ENCODE assay signal across 8 cellular contexts in genomic region chr7:36291387-36292316, GRCh38.
A peak's percentile ranks its signal among the peaks of the same experiment; 100 is the strongest.
DNase-seq lines count a peak whose midpoint lies in the region; ATAC-seq and TF ChIP-seq lines count a peak whose summit lies in the region.

No MANE protein-coding gene starts in this region.

- peak; percentile 96 to 98 (median 97) for TF ChIP-seq CTCF in uterus (IDR thresholded peaks at IDR 0.05)

- H3K27me3 ChIP-seq in uterus, result no peaks in the 10 kb centered on the region

- DNase-seq in Ammon's horn (ENCODE audit: low spot score) (peak; percentile 94), NCI-H1092 treated with DMSO at 0.1 percent for 48 hours (lab: John Stamatoyannopoulos, UW) (peak; percentile 82), SW480 (ENCODE audit: low spot score) (peak; percentile 95), amniotic epithelial cell (ENCODE audit: low read depth) (peak; percentile 78), left cardiac atrium (peak; percentile 89), putamen (ENCODE audit: low spot score) (peak; percentile 82), uterus (peak; percentile 85 to 88)

- intact Hi-C loops in left cardiac atrium (cut with DNase I) (loop anchor here (1.0 kb wide), 2 partner anchors 305 to 306 kb away; no protein-coding TSS in a partner anchor), uterus (cut with DNase I; ENCODE audit: low total_unique reads) (loop anchor here (2.0 kb wide), 1 partner anchor 307 kb away; no protein-coding TSS in a partner anchor)

- H3K27ac ChIP-seq in uterus, result peak overlapping the region; percentile 85 to 88

- no peaks in the 10 kb centered on the region for H3K36me3 ChIP-seq in uterus

- peak overlapping the region; percentile 21 to 32 for H3K4me3 ChIP-seq in uterus

- H3K4me1 ChIP-seq in uterus, result no peaks in the 10 kb centered on the region

- H3K9me3 ChIP-seq in uterus, result no peaks in the 10 kb centered on the region

- ATAC-seq in GM19467 (IDR thresholded peaks at IDR 0.05; ENCODE audit: unreplicated experiment) (peak; percentile 48), left cardiac atrium (peak; percentile 95 to 96)

- TF ChIP-seq POLR2A in uterus (IDR thresholded peaks at IDR 0.05), result peak in 1 of 2 donors; percentile 27

Comparison
In these comparisons a context has a peak if more than half of its experiments do, and no peak if none do; other contexts are left out.
1. Peak in every context shown above with its lines: DNase-seq, ATAC-seq, H3K4me3 ChIP-seq and H3K27ac ChIP-seq.